ENCODE assay signal across 12 cellular contexts in genomic region chr6:47165918-47166317, GRCh38.
DNase-seq lines count a peak whose midpoint lies in the region; ATAC-seq and TF ChIP-seq lines count a peak whose summit lies in the region.
"Had no signal": no experiment of that assay in that cellular context is flagged by ENCODE, and none has a peak within 500 bp of the region (broad histone marks: within the 10 kb centered on the region; RNA-seq: fewer than 3 reads in every experiment).

No MANE protein-coding gene starts in this region.

- peaks cover 26% of the 10 kb centered on the region for H3K79me1 ChIP-seq in trophoblast cell (ENCODE audit: low read length)

- H3K36me3 ChIP-seq in GM23338 (ENCODE audit: insufficient read depth): no peaks in the 10 kb centered on the region
- no peaks in the 10 kb centered on the region for H3K36me3 ChIP-seq in trophoblast cell (ENCODE audit: control insufficient read depth in 1 of 2, insufficient read depth in 2 of 2, low read length in 2 of 2)
- no peaks in the 10 kb centered on the region for H3K36me3 ChIP-seq in gastroesophageal sphincter
- H3K36me3 ChIP-seq: cardiac muscle cell, heart right ventricle had no signal

- H3K14ac ChIP-seq in trophoblast cell (ENCODE audit: low read length): no peak overlapping the region

- no peak overlapping the region for H4K8ac ChIP-seq in trophoblast cell (ENCODE audit: low read depth, low read length)

- no peaks in the 10 kb centered on the region for H3K27me3 Mint-ChIP-seq in GM23338 (ENCODE audit: insufficient read depth, low read depth, poor library complexity)

- TF ChIP-seq POLR2A in gastroesophageal sphincter (IDR thresholded peaks at IDR 0.05): no peak

- H3K9me3 ChIP-seq in trophoblast cell (ENCODE audit: insufficient read depth, low read depth, low read length) (no peaks in the 10 kb centered on the region), gastroesophageal sphincter (no peaks in the 10 kb centered on the region)
- H3K9me3 ChIP-seq: heart right ventricle had no signal

- no peak overlapping the region for H4K91ac ChIP-seq in trophoblast cell (ENCODE audit: low read depth, low read length)

- no peak overlapping the region for H3K4me3 Mint-ChIP-seq in GM23338
- H3K4me3 Mint-ChIP-seq: nephron had no signal

- DNase-seq in GM23338 (ENCODE audit: low spot score): no peak
- no peak for DNase-seq in left lobe of liver (ENCODE audit: low spot score)
- DNase-seq in activated CD4-positive, CD25-positive, alpha-beta regulatory T cell treated with anti-CD3 and anti-CD28 coated beads, Interleukin-2, amount 50 U/mL, for 72 hours: no peak
- no peak for DNase-seq in SW480 (ENCODE audit: low spot score)
- DNase-seq in trophoblast cell: no peak
- DNase-seq: activated CD4-positive, alpha-beta T cell treated with anti-CD3 and anti-CD28 coated beads, Interleukin-2, amount 50 U/mL, for 4 hours; heart right ventricle had no signal

- no peaks in the 10 kb centered on the region for H3F3A ChIP-seq in GM23338 (replicated peaks; ENCODE audit: low read depth)

- no peaks in the 10 kb centered on the region for H3K36me3 Mint-ChIP-seq in GM23338 (ENCODE audit: low read depth)

- H3K4me3 ChIP-seq in GM23338 (no peak overlapping the region), trophoblast cell (ENCODE audit: low read depth, low read length) (no peak overlapping the region), gastroesophageal sphincter (no peak overlapping the region)
- H3K4me3 ChIP-seq: cardiac muscle cell, heart right ventricle had no signal

- H3K9me3 Mint-ChIP-seq in GM23338: no peaks in the 10 kb centered on the region; the same call in 1 of the 3 replicates
- H3K9me3 Mint-ChIP-seq: nephron had no signal

- WGBS in trophoblast cell (ENCODE audit: extremely low coverage, insufficient coverage, insufficient read length): no CpG with 5 or more reads among the region's 1 CpG
- 75 to 100% methylated on average over 1 of the region's 1 CpG for WGBS in gastroesophageal sphincter (ENCODE audit: low coverage in 1 of 2), 2 donors

- H3K27me3 ChIP-seq in GM23338 (ENCODE audit: insufficient read depth) (no peaks in the 10 kb centered on the region), trophoblast cell (ENCODE audit: insufficient read depth, low read length) (no peaks in the 10 kb centered on the region), gastroesophageal sphincter (no peaks in the 10 kb centered on the region)
- H3K27me3 ChIP-seq: cardiac muscle cell, heart right ventricle had no signal

- no peaks in the 10 kb centered on the region for H4K20me1 ChIP-seq in GM23338 (replicated peaks; ENCODE audit: insufficient read depth)

- no peak overlapping the region for H2AK5ac ChIP-seq in trophoblast cell (ENCODE audit: low read length)

- H3K79me2 ChIP-seq in GM23338 (replicated peaks; ENCODE audit: insufficient read depth): no peaks in the 10 kb centered on the region
- H3K79me2 ChIP-seq in trophoblast cell (ENCODE audit: control insufficient read depth, insufficient read depth, low read length, poor library complexity): no peaks in the 10 kb centered on the region

- H3K4me1 ChIP-seq in GM23338 (ENCODE audit: insufficient read depth) (peaks cover 6% of the 10 kb centered on the region; the same call in 1 of the 2 replicates), trophoblast cell (ENCODE audit: control insufficient read depth in 1 of 2, insufficient read depth in 2 of 2, low read length in 2 of 2) (peaks cover 6 to 19% of the 10 kb centered on the region in 2 experiments), gastroesophageal sphincter (no peaks in the 10 kb centered on the region)

- H3K23ac ChIP-seq in trophoblast cell (ENCODE audit: low read length): no peak overlapping the region

- H3K4me1 Mint-ChIP-seq in GM23338: peaks cover 15% of the 10 kb centered on the region

- TF ChIP-seq CTCF in GM23338 (conservative IDR thresholded peaks at IDR 0.05; ENCODE audit: low read depth in 2 of 2) (no peak), gastroesophageal sphincter (IDR thresholded peaks at IDR 0.05) (no peak)

- ATAC-seq in GM18861 (IDR thresholded peaks at IDR 0.05; ENCODE audit: unreplicated experiment) (peak; percentile 89), GM23338 (no peak), HG03521 (IDR thresholded peaks at IDR 0.05; ENCODE audit: unreplicated experiment) (peak; percentile 70), left lobe of liver (peak; percentile 22), gastroesophageal sphincter (no peak)

- peaks cover 10% of the 10 kb centered on the region for H3K9me2 ChIP-seq in GM23338 (ENCODE audit: insufficient read depth)

- H3K9ac ChIP-seq in trophoblast cell (ENCODE audit: low read length): no peak overlapping the region

- H3K27ac ChIP-seq in GM23338 (ENCODE audit: low read depth) (no peak overlapping the region), trophoblast cell (ENCODE audit: low read depth, low read length) (no peak overlapping the region), gastroesophageal sphincter (no peak overlapping the region)
- H3K27ac ChIP-seq: cardiac muscle cell had no signal

- H2BK5ac ChIP-seq in trophoblast cell (ENCODE audit: low read depth, low read length, poor library complexity): no peak overlapping the region

- H2AFZ ChIP-seq in GM23338 (peak overlapping the region; percentile 28; the same call in 1 of the 2 replicates), trophoblast cell (ENCODE audit: insufficient read depth, low read length, poor library complexity) (no peak overlapping the region)

- no peak overlapping the region for H2BK120ac ChIP-seq in trophoblast cell (ENCODE audit: insufficient read depth, low read length, poor library complexity)

- H3K18ac ChIP-seq in trophoblast cell (ENCODE audit: low read length): no peak overlapping the region

- H3K4me2 ChIP-seq in GM23338 (no peak overlapping the region), trophoblast cell (ENCODE audit: low read length) (no peak overlapping the region)

- H2BK12ac ChIP-seq in trophoblast cell (ENCODE audit: low read length): no peak overlapping the region

- no peak overlapping the region for H4K12ac ChIP-seq in trophoblast cell (ENCODE audit: low read depth, low read length)

- H3K27ac Mint-ChIP-seq in GM23338: no peak overlapping the region
- H3K27ac Mint-ChIP-seq: nephron had no signal

- TF ChIP-seq EP300 in gastroesophageal sphincter (IDR thresholded peaks at IDR 0.05): no peak

- no peak overlapping the region for H3K4ac ChIP-seq in trophoblast cell (ENCODE audit: low read depth, low read length)

TF ChIP-seq in GM23338, 12 proteins besides CTCF, POLR2A, EP300 and RAD21:
- no peak for TF ChIP-seq EZH2 (IDR thresholded peaks at IDR 0.05; ENCODE audit: low read depth, unreplicated experiment)
- TF ChIP-seq POLR2AphosphoS5 (IDR thresholded peaks at IDR 0.05; ENCODE audit: low read depth): no peak
- TF ChIP-seq REST (IDR thresholded peaks at IDR 0.05; ENCODE audit: unreplicated experiment): no peak
- no peak for TF ChIP-seq ZNF114 (CRISPR knock-in tag; IDR thresholded peaks at IDR 0.05)
- TF ChIP-seq ETS1 (IDR thresholded peaks at IDR 0.05): no peak
- no peak for TF ChIP-seq ZNF331 (CRISPR knock-in tag; IDR thresholded peaks at IDR 0.05; ENCODE audit: low read depth)

Comparison
In these comparisons a context has a peak if more than half of its experiments do, and no peak if none do; other contexts are left out.
1. ATAC-seq: peak in GM18861 (single experiment), HG03521 (single experiment) and left lobe of liver (single experiment); none in GM23338 (single experiment) and gastroesophageal sphincter (single experiment).